14 cellular contexts compared by ENCODE assay signal in genomic region chr16:580946-581498, GRCh38. TPM values are rescaled to one million over a fixed set of nuclear protein-coding genes. Genes with fewer than 3 reads are reported as not detected.
DNase-seq lines count a peak whose midpoint lies in the region; ATAC-seq and TF ChIP-seq lines count a peak whose summit lies in the region.
"Had no signal": no experiment of that assay in that cellular context is flagged by ENCODE, and none has a peak within 500 bp of the region (broad histone marks: within the 10 kb centered on the region; RNA-seq: fewer than 3 reads in every experiment).

No MANE protein-coding gene starts in this region.

- H3K79me2 ChIP-seq in osteoblast (ENCODE audit: insufficient read depth, low read length): no peaks in the 10 kb centered on the region

- TF ChIP-seq CTCF in RWPE1 (conservative IDR thresholded peaks at IDR 0.05; ENCODE audit: low read depth): no peak
- TF ChIP-seq CTCF in body of pancreas (IDR thresholded peaks at IDR 0.05): no peak
- TF ChIP-seq CTCF in osteoblast (IDR thresholded peaks at IDR 0.05; ENCODE audit: extremely low read depth, low read depth, low read length): no peak
- TF ChIP-seq CTCF in omental fat pad (IDR thresholded peaks at IDR 0.05): no peak

- peak in 1 of 3 donors; percentile 25 for TF ChIP-seq POLR2A in body of pancreas (IDR thresholded peaks at IDR 0.05)

- H3K9me3 ChIP-seq in body of pancreas (no peaks in the 10 kb centered on the region), osteoblast (ENCODE audit: low read depth, low read length) (no peaks in the 10 kb centered on the region)
- H3K9me3 ChIP-seq: A549, Caco-2 had no signal

- H3K27ac ChIP-seq in RWPE1 (peak overlapping the region; percentile 13; the same call in 1 of the 2 replicates), body of pancreas (peak overlapping the region; percentile 74 to 90 (median 86)), osteoblast (ENCODE audit: low read depth, low read length) (no peak overlapping the region)
- H3K27ac ChIP-seq: A549, C4-2B had no signal

- H3K36me3 ChIP-seq in body of pancreas (replicated peaks in 1 of 2; ENCODE audit: insufficient read depth in 1 of 2, low read depth in 2 of 2): peaks cover 0 to under 1% of the 10 kb centered on the region in 2 donors
- H3K36me3 ChIP-seq in osteoblast (ENCODE audit: insufficient read depth, low read length): no peaks in the 10 kb centered on the region

- H3K27ac Mint-ChIP-seq in activated T-cell treated with anti-CD3 and anti-CD28 coated beads, Interleukin-2, amount 50 U/mL, for 24 hours: no peak overlapping the region
- H3K27ac Mint-ChIP-seq: CD4-positive, alpha-beta T cell; GM23338; H9 had no signal

- H3K4me3 Mint-ChIP-seq in activated T-cell treated with anti-CD3 and anti-CD28 coated beads, Interleukin-2, amount 50 U/mL, for 24 hours: no peak overlapping the region
- H3K4me3 Mint-ChIP-seq: CD4-positive, alpha-beta T cell; GM23338; H9 had no signal

- intact Hi-C loops in body of pancreas (cut with DNase I): no loop called here

- peaks cover 2% of the 10 kb centered on the region for H3K4me1 Mint-ChIP-seq in activated T-cell treated with anti-CD3 and anti-CD28 coated beads, Interleukin-2, amount 50 U/mL, for 24 hours (ENCODE audit: low read depth)

- H3K27me3 ChIP-seq in body of pancreas: no peaks in the 10 kb centered on the region
- no peaks in the 10 kb centered on the region for H3K27me3 ChIP-seq in osteoblast (ENCODE audit: insufficient read depth, low read length)

- peaks cover 9% of the 10 kb centered on the region for H3K36me3 Mint-ChIP-seq in activated T-cell treated with anti-CD3 and anti-CD28 coated beads, Interleukin-2, amount 50 U/mL, for 24 hours (ENCODE audit: low read depth)

- no peaks in the 10 kb centered on the region for H3K27me3 Mint-ChIP-seq in activated T-cell treated with anti-CD3 and anti-CD28 coated beads, Interleukin-2, amount 50 U/mL, for 24 hours
- H3K27me3 Mint-ChIP-seq: CD4-positive, alpha-beta T cell had no signal

- CTCF ChIA-PET in RWPE1 (lab: Yijun Ruan, JAX): interaction anchor here (0.6 kb wide), 1 partner anchor 63 kb away, joined by 7 read pairs; no protein-coding TSS in a partner anchor

- WGBS in body of pancreas, 2 donors: 49 to 62% methylated on average over 4 to 19 of the region's 19 CpGs

- no peak overlapping the region for H3K4me2 ChIP-seq in osteoblast (ENCODE audit: insufficient read depth, low read length)
- H3K4me2 ChIP-seq: A549, GM23338 had no signal

- no peak for DNase-seq in RWPE1 (ENCODE audit: low spot score)
- DNase-seq in body of pancreas: peak; percentile 48 to 67 (median 63)
- DNase-seq in osteoblast (ENCODE audit: insufficient read length, low spot score, missing footprints): peak; percentile 79
- no peak for DNase-seq in activated T-cell treated with anti-CD3 and anti-CD28 coated beads, Interleukin-2, amount 50 U/mL, for 24 hours
- no peak for DNase-seq in omental fat pad (ENCODE audit: low spot score)
- DNase-seq in islet precursor cell: no peak
- DNase-seq: AML-193; Caco-2; CD4-positive, alpha-beta T cell; H9 had no signal

- H3K4me1 ChIP-seq in body of pancreas (peaks cover 64% of the 10 kb centered on the region), osteoblast (ENCODE audit: insufficient read depth, low read length) (peaks cover 6% of the 10 kb centered on the region)
- H3K4me1 ChIP-seq: Caco-2 had no signal

- H2AFZ ChIP-seq in osteoblast (ENCODE audit: low read length): no peak overlapping the region
- H2AFZ ChIP-seq: GM23338 had no signal

- H4K20me1 ChIP-seq in osteoblast (ENCODE audit: insufficient read depth, low read length): peaks cover 3% of the 10 kb centered on the region

- POLR2A ChIA-PET in RWPE1 (lab: Yijun Ruan, JAX; ENCODE audit: low non-redundant PET): no interaction called here

- ATAC-seq in body of pancreas (no peak), omental fat pad (ENCODE audit: low FRiP score) (no peak)
- ATAC-seq: A549, GM23338 had no signal

- H3K4me3 ChIP-seq in body of pancreas (peak overlapping the region in 1 of 2 donors; percentile 6), osteoblast (ENCODE audit: insufficient read depth, low read length) (no peak overlapping the region)
- H3K4me3 ChIP-seq: A549, GM23338 had no signal

- H3K9me3 Mint-ChIP-seq in activated T-cell treated with anti-CD3 and anti-CD28 coated beads, Interleukin-2, amount 50 U/mL, for 24 hours: no peaks in the 10 kb centered on the region
- H3K9me3 Mint-ChIP-seq: CD4-positive, alpha-beta T cell; GM23338; H9 had no signal

RNA-seq across cellular contexts. Expression of gene RAB40C, which starts 8.8 kb away (rescaled TPM):
- total RNA-seq in body of pancreas (10 to 100 TPM; 37.2 to 41.0 TPM), osteoblast (11.2 and 13.3 TPM in 2 replicates), omental fat pad (10 to 100 TPM; 11.6 to 20.6 (median 14.8) TPM)

RNA-seq across cellular contexts. Expression of gene PIGQ, which starts 11.3 kb away (rescaled TPM):
- total RNA-seq in body of pancreas: 10 to 100 TPM; 76.5 to 83.1 TPM
- 25.6 and 29.0 TPM in 2 replicates for total RNA-seq in osteoblast
- 10 to 100 TPM; 22.0 to 25.1 (median 23.8) TPM for total RNA-seq in omental fat pad

RNA-seq across cellular contexts. Expression of gene NHLRC4, which starts 14.2 kb away (rescaled TPM):
- under 1 TPM in 1 of 2 donors, not detected in 1; 0.52 TPM for total RNA-seq in body of pancreas
- total RNA-seq in osteoblast: 1.2 and 2.2 TPM in 2 replicates
- total RNA-seq in omental fat pad: 1 to 10 TPM in 3 of 4 donors, under 1 TPM in 1; 0.24 to 5.5 (median 1.2) TPM
- total RNA-seq: Caco-2 had no signal

RNA-seq across cellular contexts. Expression of gene PRR35, which starts 20.8 kb away (rescaled TPM):
- total RNA-seq in body of pancreas: not detected
- total RNA-seq in osteoblast: under 0.01 TPM in 1 of 2 replicates, not detected in the other
- total RNA-seq in omental fat pad: under 1 TPM in 1 of 4 donors, not detected in 3; 0.19 TPM
- total RNA-seq: Caco-2; CD4-positive, alpha-beta T cell; HT-29 had no signal

RNA-seq across cellular contexts. Expression of gene WFIKKN1, which starts 49.8 kb away (rescaled TPM):
- total RNA-seq in body of pancreas: 1 to 10 TPM; 3.9 to 5.6 TPM
- total RNA-seq in osteoblast: under 0.01 and 0.36 TPM in 2 replicates
- under 1 TPM in 3 of 4 donors, not detected in 1; 0.19 to 0.63 (median 0.25) TPM for total RNA-seq in omental fat pad

Comparison
In these comparisons a context has a peak if more than half of its experiments do, and no peak if none do; other contexts are left out.
1. DNase-seq: peak in body of pancreas (4 of 4) and osteoblast (single experiment); none in RWPE1 (single experiment), activated T-cell treated with anti-CD3 and anti-CD28 coated beads, Interleukin-2, amount 50 U/mL, for 24 hours (single experiment), omental fat pad (single experiment) and islet precursor cell (single experiment).